Comparison of ENCODE assay signal across 21 cellular contexts in the genomic region with DNA sequence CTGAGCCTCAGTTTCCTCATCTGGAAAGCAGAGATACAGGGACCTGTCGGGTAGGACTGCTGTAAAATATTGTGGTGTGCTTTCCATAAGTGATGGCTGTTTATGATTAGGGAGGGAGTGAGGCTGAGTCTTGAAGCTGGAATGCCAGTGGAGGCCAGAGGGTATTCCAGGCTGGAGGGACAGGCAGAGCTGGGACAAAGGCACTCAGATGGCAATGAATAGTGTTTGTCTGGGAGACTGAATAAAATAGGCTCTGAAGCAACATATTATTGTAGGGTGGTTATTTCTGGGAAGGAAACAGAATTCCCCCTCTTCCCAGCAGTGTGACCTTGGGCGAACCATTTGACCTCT.
A peak's percentile ranks its signal among the peaks of the same experiment; 100 is the strongest.
DNase-seq lines count a peak whose midpoint lies in the region; ATAC-seq, FAIRE-seq and TF ChIP-seq lines count a peak whose summit lies in the region.
"Had no signal": no experiment of that assay in that cellular context is flagged by ENCODE, and none has a peak within 500 bp of the region (broad histone marks: within the 10 kb centered on the region; RNA-seq: fewer than 3 reads in every experiment).

No MANE protein-coding gene starts in this region.

- FAIRE-seq in urothelium cell line (lab: Jason Lieb, UNC), result no peak
- FAIRE-seq: astrocyte, D721Med, frontal cortex had no signal

- no peak overlapping the region for H3K27ac Mint-ChIP-seq in nephron progenitor cell
- H3K27ac Mint-ChIP-seq: activated naive CD4-positive, alpha-beta T cell treated with anti-CD3 and anti-CD28 coated beads, Interleukin-2, amount 50 U/mL, for 72 hours; HFFc6 had no signal

- no peak for TF ChIP-seq CTCF in AG10803 (conservative IDR thresholded peaks at IDR 0.05; ENCODE audit: low read length)
- TF ChIP-seq CTCF in nephron progenitor cell (IDR thresholded peaks at IDR 0.05), result no peak

- peaks cover 2% of the 10 kb centered on the region for H3K9me3 Mint-ChIP-seq in nephron progenitor cell
- H3K9me3 Mint-ChIP-seq: activated naive CD4-positive, alpha-beta T cell treated with anti-CD3 and anti-CD28 coated beads, Interleukin-2, amount 50 U/mL, for 72 hours; central memory CD8-positive, alpha-beta T cell had no signal

- DNase-seq in AG10803 (ENCODE audit: low read depth), result peak; percentile 37
- peak; percentile 19 to 26 for DNase-seq in HAP-1 (ENCODE audit: low spot score in 2 of 2)
- DNase-seq in dedifferentiated amniotic fluid mesenchymal stem cell (ENCODE audit: extremely low spot score), result peak; percentile 18
- no peak for DNase-seq in nephron progenitor cell
- DNase-seq in urothelium cell line (ENCODE audit: low spot score), result no peak
- DNase-seq: ACHN, HFFc6, mammary epithelial cell, NCI-H510A treated with DMSO at 0.1 percent for 48 hours, sigmoid colon had no signal

- peaks cover 15% of the 10 kb centered on the region for H3K4me1 ChIP-seq in HAP-1
- H3K4me1 ChIP-seq: Peyer's patch had no signal

- H3K4me3 ChIP-seq in AG10803 (ENCODE audit: low read length) (no peak overlapping the region), HAP-1 (no peak overlapping the region)
- H3K4me3 ChIP-seq: ovary, Peyer's patch, sigmoid colon, SJSA1 had no signal

- no peaks in the 10 kb centered on the region for H3K36me3 ChIP-seq in HAP-1 (replicated peaks)
- H3K36me3 ChIP-seq: ovary, Peyer's patch, sigmoid colon, SJSA1 had no signal

- no peaks in the 10 kb centered on the region for H3K36me3 Mint-ChIP-seq in nephron progenitor cell (ENCODE audit: low read depth)
- H3K36me3 Mint-ChIP-seq: activated naive CD4-positive, alpha-beta T cell treated with anti-CD3 and anti-CD28 coated beads, Interleukin-2, amount 50 U/mL, for 72 hours had no signal

- no peaks in the 10 kb centered on the region for H3K9me3 ChIP-seq in HAP-1
- H3K9me3 ChIP-seq: ovary, Peyer's patch, sigmoid colon, SJSA1 had no signal

- no peaks in the 10 kb centered on the region for H3K27me3 ChIP-seq in HAP-1 (ENCODE audit: low read depth)
- H3K27me3 ChIP-seq: ovary, Peyer's patch, SJSA1 had no signal

- ATAC-seq in HG03196 (IDR thresholded peaks at IDR 0.05; ENCODE audit: unreplicated experiment) (no peak), HG03565 (IDR thresholded peaks at IDR 0.05; ENCODE audit: unreplicated experiment) (no peak), GM19395 (IDR thresholded peaks at IDR 0.05; ENCODE audit: unreplicated experiment) (no peak)
- ATAC-seq: activated naive CD4-positive, alpha-beta T cell treated with anti-CD3 and anti-CD28 coated beads, Interleukin-2, amount 50 U/mL, for 72 hours had no signal

- peaks cover 14% of the 10 kb centered on the region for H3K4me1 Mint-ChIP-seq in nephron progenitor cell
- H3K4me1 Mint-ChIP-seq: central memory CD8-positive, alpha-beta T cell had no signal

- H3K27me3 Mint-ChIP-seq in nephron progenitor cell (ENCODE audit: low read depth, poor library complexity), result peaks cover 96% of the 10 kb centered on the region

- in situ Hi-C loops in HAP-1 (cut with MboI; ENCODE audit: low sequenced_read_pairs), result no loop called here

- H3K4me3 Mint-ChIP-seq in nephron progenitor cell, result peak overlapping the region; percentile 19
- H3K4me3 Mint-ChIP-seq: central memory CD8-positive, alpha-beta T cell; HFFc6 had no signal

Comparison
In these comparisons a context has a peak if more than half of its experiments do, and no peak if none do; other contexts are left out.
1. DNase-seq: peak in AG10803 (single experiment), HAP-1 (2 of 2) and dedifferentiated amniotic fluid mesenchymal stem cell (single experiment); none in nephron progenitor cell (single experiment) and urothelium cell line (single experiment).